31 cellular contexts compared by ENCODE assay signal in genomic region chr4:84176061-84176460, GRCh38.
"Had no signal": no experiment of that assay in that cellular context is flagged by ENCODE, and none has a peak within 500 bp of the region (broad histone marks: within the 10 kb centered on the region; RNA-seq: fewer than 3 reads in every experiment).

No MANE protein-coding gene starts in this region.

- H3K4me3 ChIP-seq: adrenal gland, ascending aorta, body of pancreas, breast epithelium, cardiac muscle cell had no signal

- DNase-seq: activated effector memory CD4-positive, alpha-beta T cell treated with anti-CD3 and anti-CD28 coated beads, Interleukin-2, amount 50 U/mL, for 16 hours; activated effector memory CD4-positive, alpha-beta T cell treated with Interleukin-2 at 50 U/mL for 16 hours; activated gamma-delta T cell; activated gamma-delta T cell treated with Interleukin-2 at 50 U/mL for 16 hours; activated naive CD4-positive, alpha-beta T cell; activated naive CD4-positive, alpha-beta T cell treated with anti-CD3 and anti-CD28 coated beads for 36 hours; activated naive CD4-positive, alpha-beta T cell treated with anti-CD3 and anti-CD28 coated beads, Interleukin-2, amount 10 ng/mL, durations not matched to agents 7 days and 5 days; activated naive CD4-positive, alpha-beta T cell treated with anti-CD3 and anti-CD28 coated beads, Interleukin-2, amount 50 U/mL, for 16 hours; activated naive CD4-positive, alpha-beta T cell treated with Interleukin-2 at 50 U/mL for 16 hours; activated naive CD8-positive, alpha-beta T cell treated with anti-CD3 and anti-CD28 coated beads for 36 hours; activated naive CD8-positive, alpha-beta T cell treated with anti-CD3 and anti-CD28 coated beads, Interleukin-2, amount 10 ng/mL, durations not matched to agents 7 days and 5 days; activated naive CD8-positive, alpha-beta T cell treated with anti-CD3 and anti-CD28 coated beads, Interleukin-2, amount 50 U/mL, for 24 hours; activated T-cell treated with anti-CD3 and anti-CD28 coated beads, Interleukin-2, amount 50 U/mL, for 24 hours; activated T-cell treated with anti-CD3 and anti-CD28 coated beads, Interleukin-2, amount 50 U/mL, for 4 hours; activated T-cell treated with anti-CD3 and anti-CD28 coated beads, Interleukin-2, amount 50 U/mL, for 48 hours; activated T-cell treated with anti-CD3 and anti-CD28 coated beads, Interleukin-2, amount 50 U/mL, for 72 hours; adrenal gland; amniotic stem cell; amygdala; anterior cingulate cortex; aorta; body of pancreas; brain microvascular endothelial cell; caudate nucleus; central memory CD4-positive, alpha-beta T cell; cerebellar nuclear complex had no signal

- H3K27ac ChIP-seq: adrenal gland, ascending aorta, body of pancreas, brain microvascular endothelial cell, breast epithelium, cardiac muscle cell had no signal

- H3K9me3 ChIP-seq: adrenal gland, ascending aorta, body of pancreas, breast epithelium had no signal

- ATAC-seq: activated naive CD4-positive, alpha-beta T cell treated with anti-CD3 and anti-CD28 coated beads, Interleukin-2, amount 50 U/mL, for 72 hours; activated naive CD8-positive, alpha-beta T cell treated with anti-CD3 and anti-CD28 coated beads, Interleukin-2, amount 50 U/mL, for 24 hours; activated T-cell treated with anti-CD3 and anti-CD28 coated beads, Interleukin-2, amount 50 U/mL, for 4 hours; activated T-cell treated with anti-CD3 and anti-CD28 coated beads, Interleukin-2, amount 50 U/mL, for 72 hours; activated T-helper 17 cell treated with anti-CD3 and anti-CD28 coated beads, Interleukin-2, amount 50 U/mL, for 72 hours; body of pancreas had no signal

- H3K27me3 ChIP-seq: adrenal gland, ascending aorta, body of pancreas, brain microvascular endothelial cell, breast epithelium, cardiac muscle cell had no signal

- H3K36me3 ChIP-seq: adrenal gland, ascending aorta, brain microvascular endothelial cell, breast epithelium, cardiac muscle cell had no signal
